In genomic region chr3:17828388-17828787, GRCh38 we compare ENCODE assay signal across 22 cellular contexts.
"Had no signal": no experiment of that assay in that cellular context is flagged by ENCODE, and none has a peak within 500 bp of the region (broad histone marks: within the 10 kb centered on the region; RNA-seq: fewer than 3 reads in every experiment).

No MANE protein-coding gene starts in this region.

- H3K9me3 Mint-ChIP-seq: naive thymus-derived CD4-positive, alpha-beta T cell; natural killer cell; nephron; neural progenitor cell; stimulated activated memory B cell treated with anti-CD40 and anti-IgM and Interleukin-4, amounts not matched to agents 10 μg/mL and 1 μg/mL and 100 μg/mL, for 72 hours; stimulated activated naive CD8-positive, alpha-beta T cell treated with anti-CD3 and anti-CD28 coated beads, Interleukin-15, amount 100 ng/mL, for 72 hours had no signal

- H3K27me3 Mint-ChIP-seq: stimulated activated memory B cell treated with anti-CD40 and anti-IgM and Interleukin-4, amounts not matched to agents 10 μg/mL and 1 μg/mL and 100 μg/mL, for 72 hours had no signal

- H3K36me3 Mint-ChIP-seq: naive thymus-derived CD4-positive, alpha-beta T cell; natural killer cell; neural progenitor cell; stimulated activated memory B cell treated with anti-CD40 and anti-IgM and Interleukin-4, amounts not matched to agents 10 μg/mL and 1 μg/mL and 100 μg/mL, for 72 hours had no signal

- H3K27ac Mint-ChIP-seq: naive thymus-derived CD4-positive, alpha-beta T cell; natural killer cell; nephron; neural progenitor cell; stimulated activated memory B cell treated with anti-CD40 and anti-IgM and Interleukin-4, amounts not matched to agents 10 μg/mL and 1 μg/mL and 100 μg/mL, for 72 hours; stimulated activated naive CD8-positive, alpha-beta T cell treated with anti-CD3 and anti-CD28 coated beads, Interleukin-15, amount 100 ng/mL, for 72 hours had no signal

- DNase-seq: naive thymus-derived CD4-positive, alpha-beta T cell; natural killer cell; pancreas; right cardiac atrium; right lobe of liver; sigmoid colon; small intestine; stimulated activated CD4-positive, alpha-beta T cell treated with anti-CD3 and anti-CD28 coated beads, Interleukin-15, amount 100 ng/mL, for 24 hours; stimulated activated CD4-positive, alpha-beta T cell treated with anti-CD3 and anti-CD28 coated beads, Interleukin-2, amount 100 ng/mL, for 24 hours; stimulated activated CD4-positive, alpha-beta T cell treated with anti-CD3 and anti-CD28 coated beads, Interleukin-2, amount 100 ng/mL, for 48 hours; stimulated activated CD4-positive, alpha-beta T cell treated with anti-CD3 and anti-CD28 coated beads, Interleukin-4, amount 100 ng/mL, for 24 hours; stimulated activated naive CD4-positive, alpha-beta T cell; stimulated activated naive CD8-positive, alpha-beta T cell treated with anti-CD3 and anti-CD28 coated beads, Interleukin-15, amount 100 ng/mL, for 72 hours; stimulated activated naive CD8-positive, alpha-beta T cell treated with anti-CD3 and anti-CD28 coated beads, Interleukin-15, Interleukin-2, amounts not matched to agents 100 U/mL and 50 U/mL, for 24 hours; substantia nigra; thyroid gland; trophoblast cell; upper lobe of left lung had no signal

- FAIRE-seq: pancreas, urothelium cell line had no signal

- ATAC-seq: naive thymus-derived CD4-positive, alpha-beta T cell; natural killer cell; pancreas; right cardiac atrium; right lobe of liver; stimulated activated memory B cell treated with anti-CD40 and anti-IgM and Interleukin-4, amounts not matched to agents 10 μg/mL and 1 μg/mL and 100 μg/mL, for 72 hours; stimulated activated naive CD8-positive, alpha-beta T cell treated with anti-CD3 and anti-CD28 coated beads, Interleukin-15, amount 100 ng/mL, for 72 hours; stimulated activated naive CD8-positive, alpha-beta T cell treated with anti-CD3 and anti-CD28 coated beads, Interleukin-15, Interleukin-2, amounts not matched to agents 100 U/mL and 50 U/mL, for 24 hours had no signal

- H3K4me1 Mint-ChIP-seq: naive thymus-derived CD4-positive, alpha-beta T cell; natural killer cell; nephron; neural progenitor cell; stimulated activated memory B cell treated with anti-CD40 and anti-IgM and Interleukin-4, amounts not matched to agents 10 μg/mL and 1 μg/mL and 100 μg/mL, for 72 hours; stimulated activated naive CD8-positive, alpha-beta T cell treated with anti-CD3 and anti-CD28 coated beads, Interleukin-15, amount 100 ng/mL, for 72 hours had no signal

- H3K4me3 Mint-ChIP-seq: naive thymus-derived CD4-positive, alpha-beta T cell; natural killer cell; nephron; neural progenitor cell; stimulated activated memory B cell treated with anti-CD40 and anti-IgM and Interleukin-4, amounts not matched to agents 10 μg/mL and 1 μg/mL and 100 μg/mL, for 72 hours; stimulated activated naive CD8-positive, alpha-beta T cell treated with anti-CD3 and anti-CD28 coated beads, Interleukin-15, amount 100 ng/mL, for 72 hours had no signal
